In genomic region chr10:7412482-7413251, GRCh38 we compare ENCODE assay signal across 8 cellular contexts. TPM values are rescaled to one million over a fixed set of nuclear protein-coding genes. Genes with fewer than 3 reads are reported as not detected.
DNase-seq lines count a peak whose midpoint lies in the region; ATAC-seq and TF ChIP-seq lines count a peak whose summit lies in the region.

No MANE protein-coding gene starts in this region.

- no peaks in the 10 kb centered on the region for H3K9me2 ChIP-seq in GM23338 (ENCODE audit: insufficient read depth)

- no peak for TF ChIP-seq CTCF in GM23338 (conservative IDR thresholded peaks at IDR 0.05; ENCODE audit: low read depth in 2 of 2)

- H3K36me3 ChIP-seq in GM23338 (ENCODE audit: insufficient read depth): no peaks in the 10 kb centered on the region
- no peaks in the 10 kb centered on the region for H3K36me3 ChIP-seq in iPS-20b (ENCODE audit: insufficient read depth, low read depth, low read length)

- H3K27ac ChIP-seq in GM23338 (ENCODE audit: low read depth) (no peak overlapping the region), iPS-20b (ENCODE audit: low read length) (no peak overlapping the region)

- peak overlapping the region; percentile 100 for H3K4me2 ChIP-seq in GM23338

- peak overlapping the region; percentile 96 for H3K4me3 ChIP-seq in GM23338
- peak overlapping the region; percentile 74 for H3K4me3 ChIP-seq in iPS-20b (ENCODE audit: low read length)

- H3K27ac Mint-ChIP-seq in GM23338: no peak overlapping the region

- H2AFZ ChIP-seq in GM23338: peak overlapping the region; percentile 97

- H3K4me1 Mint-ChIP-seq in GM23338: peaks cover 16% of the 10 kb centered on the region

- H3K27me3 Mint-ChIP-seq in GM23338 (ENCODE audit: insufficient read depth, low read depth, poor library complexity): peaks cover 60% of the 10 kb centered on the region

- H3K27me3 ChIP-seq in GM23338 (ENCODE audit: insufficient read depth) (peaks cover 71% of the 10 kb centered on the region), iPS-20b (ENCODE audit: insufficient read depth, low read length) (peaks cover 72% of the 10 kb centered on the region)

- H3K9me3 ChIP-seq in iPS-20b (ENCODE audit: insufficient read depth, low read depth, low read length): no peaks in the 10 kb centered on the region; the same call in 1 of the 2 replicates

- H3K4me1 ChIP-seq in GM23338 (ENCODE audit: insufficient read depth): peaks cover 16% of the 10 kb centered on the region
- H3K4me1 ChIP-seq in iPS-20b (ENCODE audit: insufficient read depth, low read length): no peaks in the 10 kb centered on the region; the same call in 1 of the 2 replicates

- ATAC-seq in GM23338 (peak; percentile 16), HG02759 (IDR thresholded peaks at IDR 0.05; ENCODE audit: unreplicated experiment) (no peak), GM21717 (IDR thresholded peaks at IDR 0.05; ENCODE audit: unreplicated experiment) (no peak)

- H3K9ac ChIP-seq in iPS-20b (ENCODE audit: low read depth, low read length): no peak overlapping the region

- H3K79me2 ChIP-seq in GM23338 (replicated peaks; ENCODE audit: insufficient read depth): peaks cover 14% of the 10 kb centered on the region

- peaks cover 7% of the 10 kb centered on the region; the same call in 1 of the 2 replicates for H3F3A ChIP-seq in GM23338 (replicated peaks; ENCODE audit: low read depth)

- H3K4me3 Mint-ChIP-seq in GM23338: peak overlapping the region; percentile 89

- H4K20me1 ChIP-seq in GM23338 (replicated peaks; ENCODE audit: insufficient read depth): no peaks in the 10 kb centered on the region

- no peaks in the 10 kb centered on the region for H3K36me3 Mint-ChIP-seq in GM23338 (ENCODE audit: low read depth)

- H3K9me3 Mint-ChIP-seq in GM23338: peaks cover 2% of the 10 kb centered on the region; the same call in 2 of the 3 replicates

- DNase-seq in GM23338 (ENCODE audit: low spot score) (peak; percentile 82), NCI-H1092 (lab: John Stamatoyannopoulos, UW) (no peak)
- peak; percentile 36 for DNase-seq in activated naive CD4-positive, alpha-beta T cell treated with anti-CD3 and anti-CD28 coated beads, Interleukin-2, amount 50 U/mL, for 16 hours
- DNase-seq in stimulated activated CD4-positive, alpha-beta T cell treated with anti-CD3 and anti-CD28 coated beads, Interleukin-12 subunit alpha, Interleukin-12 subunit beta, amount 100 ng/mL, for 4 hours: peak; percentile 41
- no peak for DNase-seq in activated CD4-positive, CD25-positive, alpha-beta regulatory T cell treated with anti-CD3 and anti-CD28 coated beads, Interleukin-2, amount 50 U/mL, for 72 hours

TF ChIP-seq in GM23338, 12 proteins besides CTCF, POLR2A, EP300 and RAD21:
- no peak for TF ChIP-seq ETS1 (IDR thresholded peaks at IDR 0.05)
- TF ChIP-seq EZH2 (IDR thresholded peaks at IDR 0.05; ENCODE audit: low read depth, unreplicated experiment): peak; percentile 37
- TF ChIP-seq EZH2phosphoT487 (IDR thresholded peaks at IDR 0.05; ENCODE audit: unreplicated experiment): peak; percentile 52
TF ChIP-seq in GM23338: peak in this region for 2.

RNA-seq across cellular contexts. Expression of gene SFMBT2, which starts 1.8 kb away (rescaled TPM):
- 6.7 and 7.4 TPM in 2 replicates for total RNA-seq in GM23338 (2014; rRNA removed; shearing (Covaris generic))
- 2.7 and 2.9 TPM in 2 replicates for polyA plus RNA-seq in GM23338 (2016; fragmentation: Nextera tagmentation; extraction: Ambion mirVana)

Comparison
In these comparisons a context has a peak if more than half of its experiments do, and no peak if none do; other contexts are left out.
1. DNase-seq: peak in GM23338 (single experiment), activated naive CD4-positive, alpha-beta T cell treated with anti-CD3 and anti-CD28 coated beads, Interleukin-2, amount 50 U/mL, for 16 hours (single experiment) and stimulated activated CD4-positive, alpha-beta T cell treated with anti-CD3 and anti-CD28 coated beads, Interleukin-12 subunit alpha, Interleukin-12 subunit beta, amount 100 ng/mL, for 4 hours (single experiment); none in NCI-H1092 (single experiment) and activated CD4-positive, CD25-positive, alpha-beta regulatory T cell treated with anti-CD3 and anti-CD28 coated beads, Interleukin-2, amount 50 U/mL, for 72 hours (single experiment).